ENCODE assay signal across 8 cellular contexts in genomic region chr12:82357845-82358199, GRCh38. TPM values are rescaled to one million over a fixed set of nuclear protein-coding genes. Genes with fewer than 3 reads are reported as not detected.
DNase-seq lines count a peak whose midpoint lies in the region; ATAC-seq, FAIRE-seq and TF ChIP-seq lines count a peak whose summit lies in the region.

No MANE protein-coding gene starts in this region.

- no peaks in the 10 kb centered on the region for H3K27me3 ChIP-seq in testis

- DNase-seq in activated CD4-positive, alpha-beta T cell treated with anti-CD3 and anti-CD28 coated beads, Interleukin-2, amount 10 ng/mL, durations not matched to agents 7 days and 5 days: no peak
- DNase-seq in activated CD4-positive, alpha-beta T cell treated with anti-CD3 and anti-CD28 coated beads, Interleukin-2, amount 50 U/mL, for 4 hours: no peak
- DNase-seq in kidney (no peak), testis (no peak)

- intact Hi-C loops in kidney (cut with DNase I) (no loop called here), testis (cut with DNase I; ENCODE audit: low total_unique reads) (no loop called here)

- no peak for FAIRE-seq in kidney (lab: Jason Lieb, UNC)

- H3K27ac ChIP-seq in kidney (ENCODE audit: low read depth in 2 of 2, low read length in 2 of 2) (peak overlapping the region; percentile 97 to 99), testis (peak overlapping the region; percentile 96 to 98)

- H3K4me1 Mint-ChIP-seq in activated CD4-positive, alpha-beta T cell treated with anti-CD3 and anti-CD28 coated beads, Interleukin-2, amount 10 ng/mL, durations not matched to agents 7 days and 5 days: peaks cover 38% of the 10 kb centered on the region
- peaks cover 60% of the 10 kb centered on the region for H3K4me1 Mint-ChIP-seq in activated naive CD8-positive, alpha-beta T cell (ENCODE audit: low read depth)

- H3K36me3 Mint-ChIP-seq in activated CD4-positive, alpha-beta T cell treated with anti-CD3 and anti-CD28 coated beads, Interleukin-2, amount 10 ng/mL, durations not matched to agents 7 days and 5 days (ENCODE audit: low read depth): peaks cover 33% of the 10 kb centered on the region
- peaks cover 15% of the 10 kb centered on the region for H3K36me3 Mint-ChIP-seq in activated naive CD8-positive, alpha-beta T cell

- CTCF ChIA-PET in activated CD4-positive, alpha-beta T cell treated with anti-CD3 and anti-CD28 coated beads, Interleukin-2, amount 10 ng/mL, durations not matched to agents 7 days and 5 days (lab: Charles Lee): interaction anchor here (0.5 to 3.6 kb wide), 12 partner anchors 9 to 326 kb away, joined by 3 to 28 read pairs (median 4); no protein-coding TSS in a partner anchor

- peaks cover 2 to 23% of the 10 kb centered on the region in 2 donors for H3K36me3 ChIP-seq in kidney (ENCODE audit: control insufficient read depth in 1 of 2, insufficient read depth in 2 of 2, low read length in 2 of 2)
- H3K36me3 ChIP-seq in testis (ENCODE audit: low read depth, missing control alignments): no peaks in the 10 kb centered on the region

- ATAC-seq in GM21423 (IDR thresholded peaks at IDR 0.05; ENCODE audit: unreplicated experiment) (no peak), GM21786 (IDR thresholded peaks at IDR 0.05; ENCODE audit: unreplicated experiment) (no peak), HG02852 (IDR thresholded peaks at IDR 0.05; ENCODE audit: unreplicated experiment) (no peak)

- H3K4me1 ChIP-seq in kidney (ENCODE audit: control insufficient read depth in 1 of 2, insufficient read depth in 1 of 2, low read depth in 1 of 2, low read length in 2 of 2) (peaks cover 8 to 20% of the 10 kb centered on the region in 2 donors), testis (peaks cover 13% of the 10 kb centered on the region)

- no peak for TF ChIP-seq POLR2A in testis (IDR thresholded peaks at IDR 0.05)

- H3K27ac Mint-ChIP-seq in activated CD4-positive, alpha-beta T cell treated with anti-CD3 and anti-CD28 coated beads, Interleukin-2, amount 10 ng/mL, durations not matched to agents 7 days and 5 days: peak overlapping the region; percentile 99
- peak overlapping the region; percentile 100 for H3K27ac Mint-ChIP-seq in activated naive CD8-positive, alpha-beta T cell

- peak overlapping the region; percentile 91 for H3K4me3 Mint-ChIP-seq in activated CD4-positive, alpha-beta T cell treated with anti-CD3 and anti-CD28 coated beads, Interleukin-2, amount 10 ng/mL, durations not matched to agents 7 days and 5 days
- peak overlapping the region; percentile 99 for H3K4me3 Mint-ChIP-seq in activated naive CD8-positive, alpha-beta T cell

- 0 to 1% methylated on average over 10 of the region's 10 CpGs for WGBS in testis, 2 donors

- H3K27me3 Mint-ChIP-seq in activated CD4-positive, alpha-beta T cell treated with anti-CD3 and anti-CD28 coated beads, Interleukin-2, amount 10 ng/mL, durations not matched to agents 7 days and 5 days: no peaks in the 10 kb centered on the region
- no peaks in the 10 kb centered on the region for H3K27me3 Mint-ChIP-seq in activated naive CD8-positive, alpha-beta T cell

- TF ChIP-seq CTCF in kidney (IDR thresholded peaks at IDR 0.05; ENCODE audit: borderline replicate concordance, extremely low read depth, insufficient read depth) (no peak), testis (IDR thresholded peaks at IDR 0.05) (no peak)

- peaks cover 6% of the 10 kb centered on the region for H3K9me3 Mint-ChIP-seq in activated CD4-positive, alpha-beta T cell treated with anti-CD3 and anti-CD28 coated beads, Interleukin-2, amount 10 ng/mL, durations not matched to agents 7 days and 5 days
- no peaks in the 10 kb centered on the region for H3K9me3 Mint-ChIP-seq in activated naive CD8-positive, alpha-beta T cell (ENCODE audit: low read depth)

- peak overlapping the region; percentile 97 to 100 for H3K9ac ChIP-seq in kidney (ENCODE audit: low read length in 2 of 2)

- H3K4me3 ChIP-seq in kidney (ENCODE audit: low read length in 2 of 2) (peak overlapping the region; percentile 95 to 99), testis (peak overlapping the region; percentile 72 to 94)

- POLR2A ChIA-PET in activated CD4-positive, alpha-beta T cell treated with anti-CD3 and anti-CD28 coated beads, Interleukin-2, amount 10 ng/mL, durations not matched to agents 7 days and 5 days (lab: Charles Lee): no interaction called here

- no peaks in the 10 kb centered on the region for H3K9me3 ChIP-seq in kidney (ENCODE audit: control insufficient read depth in 1 of 2, low read length in 2 of 2)
- no peaks in the 10 kb centered on the region for H3K9me3 ChIP-seq in testis

RNA-seq across cellular contexts. Expression of gene CCDC59, which starts 0.4 kb away (rescaled TPM):
- total RNA-seq in activated CD4-positive, alpha-beta T cell treated with anti-CD3 and anti-CD28 coated beads, Interleukin-2, amount 10 ng/mL, durations not matched to agents 7 days and 5 days: 10 to 100 TPM; 43.5 to 53.4 TPM
- 29.2 TPM for total RNA-seq in kidney
- 31.4 TPM for polyA plus RNA-seq in kidney (ENCODE audit: insufficient read depth, low read depth, low replicate concordance)
- 10 to 100 TPM; 63.5 to 73.5 TPM for total RNA-seq in testis
- 24.5 TPM for polyA plus RNA-seq in testis (ENCODE audit: insufficient read depth, low read depth, low replicate concordance)

RNA-seq across cellular contexts. Expression of gene METTL25, which starts 0.5 kb away (rescaled TPM):
- total RNA-seq in activated CD4-positive, alpha-beta T cell treated with anti-CD3 and anti-CD28 coated beads, Interleukin-2, amount 10 ng/mL, durations not matched to agents 7 days and 5 days: 1 to 10 TPM; 8.3 to 8.6 TPM
- total RNA-seq in kidney: 19.3 TPM
- polyA plus RNA-seq in kidney (ENCODE audit: insufficient read depth, low read depth, low replicate concordance): 10.8 TPM
- 10 to 100 TPM; 10.8 to 11.3 TPM for total RNA-seq in testis
- polyA plus RNA-seq in testis (ENCODE audit: insufficient read depth, low read depth, low replicate concordance): 9.0 TPM
